ENCODE assay signal across 11 cellular contexts in the genomic region with DNA sequence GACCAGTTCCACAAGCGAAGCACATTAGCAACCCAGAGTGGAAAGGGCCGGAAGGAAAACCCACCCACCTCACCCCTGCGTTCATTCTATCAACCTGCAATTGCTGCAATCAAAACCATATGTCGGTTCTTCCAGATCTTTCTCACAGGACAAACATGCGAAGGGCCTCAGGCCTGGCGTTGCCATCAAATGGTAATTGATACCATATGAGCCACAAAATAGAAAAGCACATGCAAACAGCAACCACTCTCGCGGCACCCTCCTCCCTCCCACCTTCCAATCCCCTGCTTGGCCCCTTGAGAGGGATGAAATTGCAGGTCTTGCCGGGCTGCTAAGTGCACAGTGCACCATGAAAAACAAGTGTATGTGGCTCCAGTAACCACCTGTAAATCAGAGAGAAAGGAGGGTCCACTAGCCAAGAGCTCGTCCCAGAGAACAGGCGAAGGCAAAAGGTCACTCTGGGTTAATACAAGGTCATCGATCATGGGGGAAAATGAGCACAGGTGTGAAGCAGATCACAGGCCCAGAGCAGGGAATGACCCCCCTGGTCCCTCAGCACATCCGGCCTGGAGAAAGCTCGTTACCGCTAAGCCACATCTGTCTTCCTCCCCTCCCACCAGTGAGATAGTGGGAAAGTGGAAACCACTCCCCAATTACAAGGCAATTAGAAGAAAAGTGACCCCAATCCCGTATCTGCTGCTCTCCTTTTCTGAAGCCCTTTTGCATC.
DNase-seq lines count a peak whose midpoint lies in the region; ATAC-seq, FAIRE-seq and TF ChIP-seq lines count a peak whose summit lies in the region.
"Had no signal": no experiment of that assay in that cellular context is flagged by ENCODE, and none has a peak within 500 bp of the region (broad histone marks: within the 10 kb centered on the region; RNA-seq: fewer than 3 reads in every experiment).

No MANE protein-coding gene starts in this region.

- TF ChIP-seq CTCF in HFF-Myc (IDR thresholded peaks at IDR 0.05; ENCODE audit: low read depth, low read length, missing control alignments) (no peak), foreskin fibroblast (IDR thresholded peaks at IDR 0.05; ENCODE audit: low read depth, low read length) (no peak)

- no peaks in the 10 kb centered on the region for H3K9me3 Mint-ChIP-seq in stimulated activated memory B cell treated with anti-CD40 and anti-IgM and Interleukin-4, amounts not matched to agents 10 μg/mL and 1 μg/mL and 100 μg/mL, for 72 hours
- H3K9me3 Mint-ChIP-seq: activated naive CD8-positive, alpha-beta T cell treated with anti-CD3 and anti-CD28 coated beads, Interleukin-2, amount 10 ng/mL, durations not matched to agents 7 days and 5 days had no signal

- H3K36me3 Mint-ChIP-seq in stimulated activated memory B cell treated with anti-CD40 and anti-IgM and Interleukin-4, amounts not matched to agents 10 μg/mL and 1 μg/mL and 100 μg/mL, for 72 hours, result peaks cover 72% of the 10 kb centered on the region
- H3K36me3 Mint-ChIP-seq: activated naive CD8-positive, alpha-beta T cell treated with anti-CD3 and anti-CD28 coated beads, Interleukin-2, amount 10 ng/mL, durations not matched to agents 7 days and 5 days had no signal

- peak overlapping the region; percentile 51 for H3K4me3 Mint-ChIP-seq in stimulated activated memory B cell treated with anti-CD40 and anti-IgM and Interleukin-4, amounts not matched to agents 10 μg/mL and 1 μg/mL and 100 μg/mL, for 72 hours
- H3K4me3 Mint-ChIP-seq: activated naive CD8-positive, alpha-beta T cell treated with anti-CD3 and anti-CD28 coated beads, Interleukin-2, amount 10 ng/mL, durations not matched to agents 7 days and 5 days had no signal

- H3K4me3 ChIP-seq in HFF-Myc (replicated peaks; ENCODE audit: low read depth, low read length) (peak overlapping the region; percentile 62), foreskin fibroblast (ENCODE audit: low read depth in 1 of 2, low read length in 2 of 2) (peak overlapping the region; percentile 35 to 59)

- DNase-seq in HFF-Myc (ENCODE audit: extremely low read depth, low read depth), result peak; percentile 99
- peak; percentile 90 for DNase-seq in NCI-H82 treated with DMSO at 0.1 percent for 48 hours (lab: John Stamatoyannopoulos, UW; ENCODE audit: unreplicated experiment)
- peak; percentile 93 to 97 for DNase-seq in foreskin fibroblast
- no peak for DNase-seq in RKO (ENCODE audit: low spot score)
- DNase-seq in RCC 7860 (ENCODE audit: low spot score), result no peak
- DNase-seq: activated naive CD8-positive, alpha-beta T cell treated with anti-CD3 and anti-CD28 coated beads, Interleukin-2, amount 10 ng/mL, durations not matched to agents 7 days and 5 days; foreskin melanocyte; midbrain had no signal

- FAIRE-seq in RCC 7860 (lab: Jason Lieb, UNC), result no peak

- no peaks in the 10 kb centered on the region for H3K27me3 Mint-ChIP-seq in stimulated activated memory B cell treated with anti-CD40 and anti-IgM and Interleukin-4, amounts not matched to agents 10 μg/mL and 1 μg/mL and 100 μg/mL, for 72 hours
- H3K27me3 Mint-ChIP-seq: activated naive CD8-positive, alpha-beta T cell treated with anti-CD3 and anti-CD28 coated beads, Interleukin-2, amount 10 ng/mL, durations not matched to agents 7 days and 5 days had no signal

- no peak for ATAC-seq in stimulated activated memory B cell treated with anti-CD40 and anti-IgM and Interleukin-4, amounts not matched to agents 10 μg/mL and 1 μg/mL and 100 μg/mL, for 72 hours
- ATAC-seq in GM19324 (IDR thresholded peaks at IDR 0.05; ENCODE audit: low FRiP score, unreplicated experiment) (no peak), GM21717 (IDR thresholded peaks at IDR 0.05; ENCODE audit: unreplicated experiment) (no peak)

- peak overlapping the region; percentile 85 for H3K27ac Mint-ChIP-seq in stimulated activated memory B cell treated with anti-CD40 and anti-IgM and Interleukin-4, amounts not matched to agents 10 μg/mL and 1 μg/mL and 100 μg/mL, for 72 hours
- H3K27ac Mint-ChIP-seq: activated naive CD8-positive, alpha-beta T cell treated with anti-CD3 and anti-CD28 coated beads, Interleukin-2, amount 10 ng/mL, durations not matched to agents 7 days and 5 days had no signal

- peaks cover 89% of the 10 kb centered on the region for H3K4me1 Mint-ChIP-seq in stimulated activated memory B cell treated with anti-CD40 and anti-IgM and Interleukin-4, amounts not matched to agents 10 μg/mL and 1 μg/mL and 100 μg/mL, for 72 hours
- H3K4me1 Mint-ChIP-seq: activated naive CD8-positive, alpha-beta T cell treated with anti-CD3 and anti-CD28 coated beads, Interleukin-2, amount 10 ng/mL, durations not matched to agents 7 days and 5 days had no signal

Comparison
In these comparisons a context has a peak if more than half of its experiments do, and no peak if none do; other contexts are left out.
1. DNase-seq: peak in HFF-Myc (single experiment), NCI-H82 treated with DMSO at 0.1 percent for 48 hours (single experiment) and foreskin fibroblast (2 of 2); none in RKO (single experiment) and RCC 7860 (single experiment).